9 cellular contexts compared by ENCODE assay signal in the genomic region with DNA sequence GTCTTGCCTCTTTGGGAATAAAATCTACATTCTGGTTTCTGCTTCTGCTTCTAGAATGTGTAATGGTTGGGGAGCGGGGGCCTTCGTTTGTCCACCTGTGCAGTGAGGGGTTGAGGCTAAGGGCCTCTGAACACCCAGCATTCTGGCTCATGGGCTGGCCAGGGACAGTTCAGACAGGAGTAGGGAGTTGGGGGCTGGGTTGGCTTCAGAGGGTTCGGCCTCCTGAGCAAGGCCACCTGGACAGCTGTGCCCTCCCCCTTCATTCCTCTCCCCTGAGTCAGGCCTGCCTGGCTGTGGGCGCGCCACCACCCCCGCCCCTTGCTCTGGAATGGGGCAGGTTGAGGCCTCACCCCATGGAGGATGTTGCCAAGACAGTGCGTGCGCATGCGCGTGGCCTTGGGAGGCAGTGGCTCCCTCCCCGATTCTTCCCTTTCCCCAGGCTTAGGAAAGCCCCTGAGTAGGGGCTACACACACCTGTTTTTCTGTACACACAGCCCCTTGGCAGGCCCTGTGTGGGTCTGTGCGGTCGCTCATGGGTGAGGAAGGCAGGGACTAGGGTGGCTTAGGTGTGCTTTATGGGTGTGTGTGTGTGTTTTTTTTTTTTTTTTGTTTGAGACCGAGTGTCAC. TPM values are rescaled to one million over a fixed set of nuclear protein-coding genes. Genes with fewer than 3 reads are reported as not detected.
DNase-seq lines count a peak whose midpoint lies in the region; ATAC-seq, FAIRE-seq and TF ChIP-seq lines count a peak whose summit lies in the region.
"Had no signal": no experiment of that assay in that cellular context is flagged by ENCODE, and none has a peak within 500 bp of the region (broad histone marks: within the 10 kb centered on the region; RNA-seq: fewer than 3 reads in every experiment).

No MANE protein-coding gene starts in this region.

- H3K9me3 ChIP-seq in left ventricle myocardium inferior (replicated peaks) = no peaks in the 10 kb centered on the region
- H3K9me3 ChIP-seq in liver (ENCODE audit: control insufficient read depth in 4 of 4, low read length in 3 of 4) = no peaks in the 10 kb centered on the region

- no peak for TF ChIP-seq CTCF in left ventricle myocardium inferior (IDR thresholded peaks at IDR 0.05; ENCODE audit: borderline replicate concordance)
- no peak for TF ChIP-seq CTCF in brain (conservative IDR thresholded peaks at IDR 0.05)
- TF ChIP-seq CTCF in liver (IDR thresholded peaks at IDR 0.05; ENCODE audit: low read depth, low read length, missing input control) = no peak

- WGBS in liver = 82% methylated on average over 14 of the region's 14 CpGs

- intact Hi-C loops in Right ventricle myocardium superior (cut with DNase I) = no loop called here
- intact Hi-C loops in left ventricle myocardium inferior (cut with micrococcal nuclease) = no loop called here

- H3K9me3 Mint-ChIP-seq in brain = no peaks in the 10 kb centered on the region

- no peak overlapping the region for H3K27ac ChIP-seq in left ventricle myocardium inferior (replicated peaks)
- H3K27ac ChIP-seq in liver (ENCODE audit: low read depth in 1 of 2, low read length in 2 of 2) = peak overlapping the region; percentile 1 to 33

- H3K4me1 ChIP-seq in left ventricle myocardium inferior (peaks cover 25% of the 10 kb centered on the region), liver (ENCODE audit: control insufficient read depth in 4 of 4, insufficient read depth in 4 of 4, low read length in 3 of 4) (peaks cover 10 to 17% (median 12%) of the 10 kb centered on the region in 4 donors)

- peak overlapping the region in 3 of 5 experiments; percentile 35 to 86 (median 60) for H3K27ac Mint-ChIP-seq in brain

- no peak for DNase-seq in Right ventricle myocardium superior
- no peak for DNase-seq in left ventricle myocardium inferior
- DNase-seq in urothelium cell line (ENCODE audit: low spot score) = peak; percentile 97
- DNase-seq in activated effector memory CD4-positive, alpha-beta T cell treated with anti-CD3 and anti-CD28 coated beads, Interleukin-2, amount 50 U/mL, for 16 hours = no peak
- DNase-seq: DND-41 had no signal

- H3K9ac ChIP-seq in liver (ENCODE audit: low read depth in 1 of 2, low read length in 2 of 2) = no peak overlapping the region

- peaks cover 2% of the 10 kb centered on the region for H3K27me3 Mint-ChIP-seq in brain

- H3K4me3 ChIP-seq in left ventricle myocardium inferior = no peak overlapping the region
- no peak overlapping the region for H3K4me3 ChIP-seq in liver (ENCODE audit: low read depth in 1 of 3, low read length in 3 of 3)

- ATAC-seq in Right ventricle myocardium superior (ENCODE audit: poor library complexity) = peak; percentile 54
- no peak for ATAC-seq in GM21381 (IDR thresholded peaks at IDR 0.05; ENCODE audit: unreplicated experiment)
- ATAC-seq in HG02798 (IDR thresholded peaks at IDR 0.05; ENCODE audit: poor library complexity, unreplicated experiment) = no peak

- TF ChIP-seq RAD21 in liver (IDR thresholded peaks at IDR 0.05) = no peak

- FAIRE-seq in urothelium cell line (lab: Jason Lieb, UNC) = peak; percentile 97

- peaks cover 15% of the 10 kb centered on the region for H3K36me3 Mint-ChIP-seq in brain

- H3K4me3 Mint-ChIP-seq in brain = peak overlapping the region in 2 of 5 experiments; percentile 15 to 35

- H3K4me1 Mint-ChIP-seq in brain = peaks cover 62% of the 10 kb centered on the region

- H3K36me3 ChIP-seq in left ventricle myocardium inferior = no peaks in the 10 kb centered on the region
- no peaks in the 10 kb centered on the region for H3K36me3 ChIP-seq in liver (ENCODE audit: control insufficient read depth in 4 of 4, insufficient read depth in 3 of 4, low read depth in 1 of 4, low read length in 3 of 4)

- H3K27me3 ChIP-seq in left ventricle myocardium inferior (ENCODE audit: low read depth) = no peaks in the 10 kb centered on the region
- H3K27me3 ChIP-seq in liver (ENCODE audit: control insufficient read depth in 4 of 4, insufficient read depth in 4 of 4, low read length in 3 of 4) = no peaks in the 10 kb centered on the region

TF ChIP-seq in liver, 16 proteins besides CTCF, POLR2A, EP300 and RAD21:
- no peak for TF ChIP-seq TAF1 (conservative IDR thresholded peaks at IDR 0.05)
- TF ChIP-seq, protein P1, sequence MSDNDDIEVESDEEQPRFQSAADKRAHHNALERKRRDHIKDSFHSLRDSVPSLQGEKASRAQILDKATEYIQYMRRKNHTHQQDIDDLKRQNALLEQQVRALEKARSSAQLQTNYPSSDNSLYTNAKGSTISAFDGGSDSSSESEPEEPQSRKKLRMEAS (IDR thresholded peaks at IDR 0.05) = no peak
- no peak for TF ChIP-seq RXRA (IDR thresholded peaks at IDR 0.05)
- TF ChIP-seq HNF4G (IDR thresholded peaks at IDR 0.05) = no peak
- no peak for TF ChIP-seq GABPA (IDR thresholded peaks at IDR 0.05 in 1 of 2, conservative IDR thresholded peaks at IDR 0.05 in 1 of 2)
- TF ChIP-seq, protein P2, sequence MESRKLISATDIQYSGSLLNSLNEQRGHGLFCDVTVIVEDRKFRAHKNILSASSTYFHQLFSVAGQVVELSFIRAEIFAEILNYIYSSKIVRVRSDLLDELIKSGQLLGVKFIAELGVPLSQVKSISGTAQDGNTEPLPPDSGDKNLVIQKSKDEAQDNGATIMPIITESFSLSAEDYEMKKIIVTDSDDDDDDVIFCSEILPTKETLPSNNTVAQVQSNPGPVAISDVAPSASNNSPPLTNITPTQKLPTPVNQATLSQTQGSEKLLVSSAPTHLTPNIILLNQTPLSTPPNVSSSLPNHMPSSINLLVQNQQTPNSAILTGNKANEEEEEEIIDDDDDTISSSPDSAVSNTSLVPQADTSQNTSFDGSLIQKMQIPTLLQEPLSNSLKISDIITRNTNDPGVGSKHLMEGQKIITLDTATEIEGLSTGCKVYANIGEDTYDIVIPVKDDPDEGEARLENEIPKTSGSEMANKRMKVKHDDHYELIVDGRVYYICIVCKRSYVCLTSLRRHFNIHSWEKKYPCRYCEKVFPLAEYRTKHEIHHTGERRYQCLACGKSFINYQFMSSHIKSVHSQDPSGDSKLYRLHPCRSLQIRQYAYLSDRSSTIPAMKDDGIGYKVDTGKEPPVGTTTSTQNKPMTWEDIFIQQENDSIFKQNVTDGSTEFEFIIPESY (IDR thresholded peaks at IDR 0.05) = no peak
- TF ChIP-seq SP1 (IDR thresholded peaks at IDR 0.05) = no peak
- no peak for TF ChIP-seq HNF4A (conservative IDR thresholded peaks at IDR 0.05)
- TF ChIP-seq, protein P3, sequence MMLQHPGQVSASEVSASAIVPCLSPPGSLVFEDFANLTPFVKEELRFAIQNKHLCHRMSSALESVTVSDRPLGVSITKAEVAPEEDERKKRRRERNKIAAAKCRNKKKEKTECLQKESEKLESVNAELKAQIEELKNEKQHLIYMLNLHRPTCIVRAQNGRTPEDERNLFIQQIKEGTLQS (IDR thresholded peaks at IDR 0.05) = no peak
- TF ChIP-seq NR2F2 (IDR thresholded peaks at IDR 0.05) = no peak

RNA-seq across cellular contexts. Expression of a gene that starts 57.0 kb away (rescaled TPM):
- 34.1 TPM for total RNA-seq in Right ventricle myocardium superior
- 35.5 TPM for total RNA-seq in left ventricle myocardium inferior
- 150 TPM for polyA plus RNA-seq in brain (ENCODE audit: insufficient read depth, low read depth, low replicate concordance)
- total RNA-seq in liver = 10 to 100 TPM; 31.6 to 94.0 TPM
- polyA plus RNA-seq in liver = 10 to 100 TPM; 39.3 to 65.8 TPM

RNA-seq across cellular contexts. Expression of a gene that starts 57.3 kb away (rescaled TPM):
- total RNA-seq in Right ventricle myocardium superior = 12.7 TPM
- 11.1 TPM for total RNA-seq in left ventricle myocardium inferior
- 22.8 TPM for polyA plus RNA-seq in brain (ENCODE audit: insufficient read depth, low read depth, low replicate concordance)
- total RNA-seq in liver = 10 to 100 TPM; 15.8 to 24.8 TPM
- 1 to 10 TPM; 1.9 to 6.4 TPM for polyA plus RNA-seq in liver

RNA-seq across cellular contexts. Expression of a gene that starts 57.5 kb away (rescaled TPM):
- total RNA-seq in Right ventricle myocardium superior (22.1 TPM), left ventricle myocardium inferior (16.2 TPM), liver (1 to 10 TPM in 1 of 2 donors, under 1 TPM in 1; 0.23 to 1.5 TPM)
- polyA plus RNA-seq in brain (ENCODE audit: insufficient read depth, low read depth, low replicate concordance) (1.9 TPM), liver (under 1 TPM; 0.28 to 0.33 TPM)
